ENCODE assay signal across 29 cellular contexts in the genomic region with DNA sequence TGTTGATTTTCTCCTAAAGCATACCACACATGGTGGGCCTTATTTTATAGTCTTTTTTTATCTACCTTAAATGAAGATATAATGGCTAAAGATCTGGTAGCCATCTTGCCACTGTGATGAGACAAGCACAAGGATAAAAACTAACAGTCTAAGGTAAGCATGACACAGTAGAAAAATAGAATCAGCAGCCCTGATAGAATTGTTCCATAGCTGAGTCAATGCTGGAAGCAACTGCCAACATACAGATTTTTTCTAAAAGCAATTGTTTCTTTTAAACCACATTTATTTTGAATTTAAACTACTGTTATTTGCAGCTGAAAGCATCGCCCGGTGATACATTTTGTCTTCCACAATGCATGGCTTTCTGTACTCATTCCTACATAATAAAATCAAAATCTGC.
"Had no signal": no experiment of that assay in that cellular context is flagged by ENCODE, and none has a peak within 500 bp of the region (broad histone marks: within the 10 kb centered on the region; RNA-seq: fewer than 3 reads in every experiment).

No MANE protein-coding gene starts in this region.

- H3K36me3 Mint-ChIP-seq: activated CD8-positive, alpha-beta memory T cell treated with anti-CD3 and anti-CD28 coated beads, Interleukin-2, amount 10 ng/mL, durations not matched to agents 7 days and 5 days; activated naive CD4-positive, alpha-beta T cell treated with anti-CD3 and anti-CD28 coated beads, Interleukin-2, amount 50 U/mL, for 24 hours; brain; T-cell had no signal

- DNase-seq: activated B cell treated with CpG ODN at 0.5 μM for 24 hours; activated CD4-positive, alpha-beta T cell treated with anti-CD3 and anti-CD28 coated beads for 1 hour; activated CD4-positive, alpha-beta T cell treated with anti-CD3 and anti-CD28 coated beads, Interleukin-2, amount 10 ng/mL, durations not matched to agents 24 days and 14 days; activated CD4-positive, alpha-beta T cell treated with anti-CD3 and anti-CD28 coated beads, Interleukin-2, amount 50 U/mL, for 48 hours; activated CD8-positive, alpha-beta memory T cell treated with anti-CD3 and anti-CD28 coated beads, Interleukin-2, amount 10 ng/mL, durations not matched to agents 7 days and 5 days; activated effector memory CD4-positive, alpha-beta T cell treated with Interleukin-2 at 50 U/mL for 16 hours; activated naive CD4-positive, alpha-beta T cell; activated T-cell treated with anti-CD3 and anti-CD28 coated beads, Interleukin-2, amount 50 U/mL, for 24 hours; amniotic stem cell; MG63; MV-4-11; NCI-H146; NCI-H187 treated with DMSO at 0.1 percent for 48 hours; NCI-H2081 treated with DMSO at 0.1 percent for 48 hours; NCI-H2171; NCI-H226; NCI-H774; RPMI8226; T-cell; T-helper 2 cell; T1000 had no signal

- H3K27ac Mint-ChIP-seq: activated B cell treated with CpG ODN at 0.5 μM for 24 hours; activated CD4-positive, alpha-beta T cell treated with anti-CD3 and anti-CD28 coated beads, Interleukin-2, amount 10 ng/mL, durations not matched to agents 24 days and 14 days; activated CD8-positive, alpha-beta memory T cell treated with anti-CD3 and anti-CD28 coated beads, Interleukin-2, amount 10 ng/mL, durations not matched to agents 7 days and 5 days; activated naive CD4-positive, alpha-beta T cell treated with anti-CD3 and anti-CD28 coated beads, Interleukin-2, amount 50 U/mL, for 24 hours; activated T-cell treated with anti-CD3 and anti-CD28 coated beads, Interleukin-2, amount 50 U/mL, for 24 hours; activated T-helper 1 cell treated with anti-CD3 and anti-CD28 coated beads, Interleukin-12 subunit alpha, Interleukin-12 subunit beta, Interleukin-2, Interleukin-4 antibody, amounts not matched to agents 30 ng/mL and 10 ng/mL and 1 ng/mL, durations not matched to agents 14 hours and 24 hours and 36 hours; brain; T-cell had no signal

- H3K27me3 ChIP-seq: cardiac muscle cell, MG63 had no signal

- H3K36me3 ChIP-seq: cardiac muscle cell, MG63 had no signal

- ATAC-seq: activated CD8-positive, alpha-beta memory T cell treated with anti-CD3 and anti-CD28 coated beads, Interleukin-2, amount 10 ng/mL, durations not matched to agents 7 days and 5 days; Panc1; Right ventricle myocardium inferior; T-cell had no signal

- H3K9me3 ChIP-seq: MG63 had no signal

- H3K27ac ChIP-seq: cardiac muscle cell, SK-N-MC had no signal

- FAIRE-seq: TTC549 had no signal

- H3K4me1 Mint-ChIP-seq: activated B cell treated with CpG ODN at 0.5 μM for 24 hours; activated CD4-positive, alpha-beta T cell treated with anti-CD3 and anti-CD28 coated beads, Interleukin-2, amount 10 ng/mL, durations not matched to agents 24 days and 14 days; activated CD8-positive, alpha-beta memory T cell treated with anti-CD3 and anti-CD28 coated beads, Interleukin-2, amount 10 ng/mL, durations not matched to agents 7 days and 5 days; activated naive CD4-positive, alpha-beta T cell treated with anti-CD3 and anti-CD28 coated beads, Interleukin-2, amount 50 U/mL, for 24 hours; brain; T-cell had no signal

- H3K4me3 ChIP-seq: cardiac muscle cell, MG63, SK-N-MC had no signal

- H3K27me3 Mint-ChIP-seq: activated B cell treated with CpG ODN at 0.5 μM for 24 hours; activated CD4-positive, alpha-beta T cell treated with anti-CD3 and anti-CD28 coated beads, Interleukin-2, amount 10 ng/mL, durations not matched to agents 24 days and 14 days; activated CD8-positive, alpha-beta memory T cell treated with anti-CD3 and anti-CD28 coated beads, Interleukin-2, amount 10 ng/mL, durations not matched to agents 7 days and 5 days; activated naive CD4-positive, alpha-beta T cell treated with anti-CD3 and anti-CD28 coated beads, Interleukin-2, amount 50 U/mL, for 24 hours; activated T-cell treated with anti-CD3 and anti-CD28 coated beads, Interleukin-2, amount 50 U/mL, for 24 hours; T-cell had no signal

- H3K4me3 Mint-ChIP-seq: activated B cell treated with CpG ODN at 0.5 μM for 24 hours; activated CD4-positive, alpha-beta T cell treated with anti-CD3 and anti-CD28 coated beads, Interleukin-2, amount 10 ng/mL, durations not matched to agents 24 days and 14 days; activated CD8-positive, alpha-beta memory T cell treated with anti-CD3 and anti-CD28 coated beads, Interleukin-2, amount 10 ng/mL, durations not matched to agents 7 days and 5 days; activated naive CD4-positive, alpha-beta T cell treated with anti-CD3 and anti-CD28 coated beads, Interleukin-2, amount 50 U/mL, for 24 hours; activated T-cell treated with anti-CD3 and anti-CD28 coated beads, Interleukin-2, amount 50 U/mL, for 24 hours; activated T-helper 1 cell treated with anti-CD3 and anti-CD28 coated beads, Interleukin-12 subunit alpha, Interleukin-12 subunit beta, Interleukin-2, Interleukin-4 antibody, amounts not matched to agents 30 ng/mL and 10 ng/mL and 1 ng/mL, durations not matched to agents 14 hours and 24 hours and 36 hours; brain; T-cell had no signal
